24 cellular contexts compared by ENCODE assay signal in the genomic region with DNA sequence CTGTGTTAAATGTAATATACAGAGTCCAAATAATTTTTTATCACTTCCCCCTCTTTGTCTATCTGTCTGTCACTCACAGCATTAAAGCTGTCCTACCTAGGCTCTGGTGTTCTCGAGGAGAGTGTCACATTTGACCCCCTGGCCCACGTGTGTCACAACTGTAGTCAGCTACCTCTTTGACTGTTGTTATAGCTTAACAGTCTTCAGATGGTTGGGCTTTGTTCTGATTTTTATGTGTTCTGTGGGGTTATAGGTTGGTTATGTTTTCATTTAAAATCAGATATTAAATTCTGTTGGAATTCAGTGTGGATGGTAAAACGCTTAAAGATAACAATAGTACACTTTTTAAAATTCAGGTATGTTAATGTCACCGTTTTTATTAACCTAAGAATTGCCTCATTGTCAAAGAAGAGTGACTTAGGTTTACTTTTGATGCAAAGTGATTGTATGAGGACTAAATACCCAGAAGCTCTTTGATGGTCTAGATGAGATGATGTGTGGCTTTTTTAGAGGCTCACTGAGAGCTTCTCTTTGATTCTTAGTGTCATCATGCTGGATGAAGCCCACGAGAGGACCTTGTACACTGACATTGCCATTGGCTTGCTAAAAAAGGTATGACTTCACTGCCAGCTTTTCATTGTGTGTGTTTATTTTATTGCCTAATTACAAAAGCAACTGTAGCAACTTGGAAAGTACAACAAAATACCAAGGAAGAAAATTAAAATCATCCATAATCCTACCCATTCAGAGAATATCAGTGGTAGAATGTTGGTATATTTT.
"Had no signal": no experiment of that assay in that cellular context is flagged by ENCODE, and none has a peak within 500 bp of the region (broad histone marks: within the 10 kb centered on the region; RNA-seq: fewer than 3 reads in every experiment).

No MANE protein-coding gene starts in this region.

- H3K36me3 ChIP-seq: adrenal gland had no signal

- H3K4me3 Mint-ChIP-seq: activated CD4-positive, alpha-beta memory T cell treated with anti-CD3 and anti-CD28 coated beads, Interleukin-2, amount 10 ng/mL, durations not matched to agents 7 days and 5 days; activated CD4-positive, alpha-beta T cell treated with anti-CD3 and anti-CD28 coated beads for 36 hours; activated naive CD4-positive, alpha-beta T cell treated with anti-CD3 and anti-CD28 coated beads for 36 hours; activated naive CD8-positive, alpha-beta T cell treated with anti-CD3 and anti-CD28 coated beads, Interleukin-2, amount 10 ng/mL, durations not matched to agents 7 days and 5 days had no signal

- H3K9ac ChIP-seq: SK-N-SH had no signal

- H3K27ac Mint-ChIP-seq: activated CD4-positive, alpha-beta memory T cell treated with anti-CD3 and anti-CD28 coated beads, Interleukin-2, amount 10 ng/mL, durations not matched to agents 7 days and 5 days; activated CD4-positive, alpha-beta T cell treated with anti-CD3 and anti-CD28 coated beads for 36 hours; activated naive CD4-positive, alpha-beta T cell treated with anti-CD3 and anti-CD28 coated beads for 36 hours; activated naive CD8-positive, alpha-beta T cell treated with anti-CD3 and anti-CD28 coated beads, Interleukin-2, amount 10 ng/mL, durations not matched to agents 7 days and 5 days had no signal

- H3K27ac ChIP-seq: adrenal gland, Peyer's patch, RWPE1, SJCRH30, VCaP had no signal

- H3K27me3 ChIP-seq: adrenal gland, Peyer's patch, SJCRH30 had no signal

- H3K9me3 ChIP-seq: adrenal gland, Peyer's patch, SJCRH30, SK-N-SH had no signal

- H3K4me3 ChIP-seq: adrenal gland, Peyer's patch, SJCRH30 had no signal

- H3K27me3 Mint-ChIP-seq: activated CD4-positive, alpha-beta memory T cell treated with anti-CD3 and anti-CD28 coated beads, Interleukin-2, amount 10 ng/mL, durations not matched to agents 7 days and 5 days; activated CD4-positive, alpha-beta T cell treated with anti-CD3 and anti-CD28 coated beads for 36 hours; activated naive CD8-positive, alpha-beta T cell treated with anti-CD3 and anti-CD28 coated beads, Interleukin-2, amount 10 ng/mL, durations not matched to agents 7 days and 5 days had no signal

- ATAC-seq: activated CD4-positive, alpha-beta T cell treated with anti-CD3 and anti-CD28 coated beads for 36 hours had no signal

- H3K4me2 ChIP-seq: SK-N-SH had no signal

- H3K9me3 Mint-ChIP-seq: activated CD4-positive, alpha-beta memory T cell treated with anti-CD3 and anti-CD28 coated beads, Interleukin-2, amount 10 ng/mL, durations not matched to agents 7 days and 5 days; activated naive CD4-positive, alpha-beta T cell treated with anti-CD3 and anti-CD28 coated beads for 36 hours; activated naive CD8-positive, alpha-beta T cell treated with anti-CD3 and anti-CD28 coated beads, Interleukin-2, amount 10 ng/mL, durations not matched to agents 7 days and 5 days had no signal

- FAIRE-seq: colon had no signal

- DNase-seq: activated CD4-positive, alpha-beta memory T cell treated with anti-CD3 and anti-CD28 coated beads, Interleukin-2, amount 10 ng/mL, durations not matched to agents 7 days and 5 days; activated CD4-positive, alpha-beta T cell treated with anti-CD3 and anti-CD28 coated beads for 36 hours; activated CD4-positive, alpha-beta T cell treated with anti-CD3 and anti-CD28 coated beads, Interleukin-2, amount 50 U/mL, for 1 hour; activated effector memory CD4-positive, alpha-beta T cell treated with Interleukin-2 at 50 U/mL for 16 hours; activated naive CD4-positive, alpha-beta T cell treated with anti-CD3 and anti-CD28 coated beads for 36 hours; activated naive CD8-positive, alpha-beta T cell treated with anti-CD3 and anti-CD28 coated beads, Interleukin-2, amount 10 ng/mL, durations not matched to agents 7 days and 5 days; activated T-cell treated with anti-CD3 and anti-CD28 coated beads for 4 hours; adrenal gland; anterior cingulate cortex; cerebellar nuclear complex; NCI-H1105 treated with DMSO at 0.1 percent for 48 hours; NCI-H1436 treated with DMSO at 0.1 percent for 48 hours; NCI-H187 treated with DMSO at 0.1 percent for 48 hours; NCI-H2081 treated with DMSO at 0.1 percent for 48 hours; NCI-H446; NCI-H524; Peyer's patch; Right ventricle myocardium superior; SJCRH30; SK-N-SH; T-helper 1 cell had no signal
